Comparison of ENCODE assay signal across 19 cellular contexts in the genomic region with DNA sequence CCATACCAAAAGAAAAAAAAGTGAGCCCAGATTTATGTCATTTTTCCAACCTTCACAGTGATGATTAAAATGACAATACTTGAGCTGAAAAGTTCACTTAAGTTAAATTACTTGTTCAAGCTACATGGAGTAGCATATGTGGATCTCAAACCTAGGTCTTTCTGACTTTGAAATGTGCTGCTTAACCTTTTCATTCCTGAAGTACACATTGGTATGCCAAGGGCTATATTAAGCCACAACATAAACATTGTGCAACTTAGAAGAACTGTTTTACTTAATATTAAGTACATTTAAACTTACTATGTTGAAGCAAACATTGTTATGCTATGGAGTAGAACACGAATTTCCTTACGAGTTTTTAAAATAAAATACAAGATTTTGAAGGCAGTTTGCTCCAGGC.
"Had no signal": no experiment of that assay in that cellular context is flagged by ENCODE, and none has a peak within 500 bp of the region (broad histone marks: within the 10 kb centered on the region; RNA-seq: fewer than 3 reads in every experiment).

No MANE protein-coding gene starts in this region.

- H3K36me3 ChIP-seq: brain microvascular endothelial cell, vagina had no signal

- FAIRE-seq: TTC549 had no signal

- H3K9me3 Mint-ChIP-seq: activated B cell treated with CpG ODN at 0.5 μM for 24 hours had no signal

- H3K27ac ChIP-seq: brain microvascular endothelial cell, right atrium auricular region, spleen, tibial nerve, vagina had no signal

- H3K4me3 ChIP-seq: lung, right atrium auricular region, spleen, tibial nerve, vagina had no signal

- H3K27ac Mint-ChIP-seq: activated B cell treated with CpG ODN at 0.5 μM for 24 hours; activated T-helper 2 cell treated with anti-CD3 and anti-CD28 coated beads, Interferon-gamma antibody, Interleukin-2, Interleukin-4, amounts not matched to agents 10 μg/mL and 5 μg/mL and 100 μg/mL, durations not matched to agents 14 hours and 24 hours and 36 hours; stimulated activated memory B cell treated with anti-CD40 and anti-IgM and Interleukin-4, amounts not matched to agents 10 μg/mL and 1 μg/mL and 100 μg/mL, for 72 hours; T-helper 1 cell treated with Interleukin-12 subunit alpha and Interleukin-12 subunit beta and Interleukin-4 antibody, amounts not matched to agents 30 μg/mL and 1 μg/mL, for 36 hours had no signal

- ATAC-seq: esophagus mucosa; stimulated activated memory B cell treated with anti-CD40 and anti-IgM and Interleukin-4, amounts not matched to agents 10 μg/mL and 1 μg/mL and 100 μg/mL, for 72 hours had no signal

- H3K27me3 ChIP-seq: brain microvascular endothelial cell, right atrium auricular region, spleen, tibial nerve, vagina had no signal

- H3K4me1 Mint-ChIP-seq: activated B cell treated with CpG ODN at 0.5 μM for 24 hours; naive B cell; stimulated activated memory B cell treated with anti-CD40 and anti-IgM and Interleukin-4, amounts not matched to agents 10 μg/mL and 1 μg/mL and 100 μg/mL, for 72 hours had no signal

- H3K9me3 ChIP-seq: vagina had no signal

- H3K4me3 Mint-ChIP-seq: activated B cell treated with CpG ODN at 0.5 μM for 24 hours; naive B cell; stimulated activated memory B cell treated with anti-CD40 and anti-IgM and Interleukin-4, amounts not matched to agents 10 μg/mL and 1 μg/mL and 100 μg/mL, for 72 hours; T-helper 1 cell treated with Interleukin-12 subunit alpha and Interleukin-12 subunit beta and Interleukin-4 antibody, amounts not matched to agents 30 μg/mL and 1 μg/mL, for 36 hours had no signal

- H3K4me1 ChIP-seq: right atrium auricular region, spleen, tibial nerve, vagina had no signal

- H3K36me3 Mint-ChIP-seq: naive B cell had no signal

- H3K27me3 Mint-ChIP-seq: activated B cell treated with CpG ODN at 0.5 μM for 24 hours; naive B cell; stimulated activated memory B cell treated with anti-CD40 and anti-IgM and Interleukin-4, amounts not matched to agents 10 μg/mL and 1 μg/mL and 100 μg/mL, for 72 hours had no signal

- DNase-seq: activated B cell treated with CpG ODN at 0.5 μM for 24 hours; activated CD4-positive, alpha-beta T cell treated with anti-CD3 and anti-CD28 coated beads, Interleukin-2, amount 50 U/mL, for 1 hour; activated naive CD4-positive, alpha-beta T cell treated with anti-CD3 and anti-CD28 coated beads, Interleukin-2, amount 50 U/mL, for 16 hours; amniotic stem cell; brain microvascular endothelial cell; hypothalamus; naive B cell; posterior cingulate gyrus; spleen; stimulated activated CD4-positive, alpha-beta T cell treated with anti-CD3 and anti-CD28 coated beads, Interleukin-1b, Interleukin-23, amount 100 ng/mL, for 48 hours had no signal
